Comparison of ENCODE assay signal across 9 cellular contexts in the genomic region with DNA sequence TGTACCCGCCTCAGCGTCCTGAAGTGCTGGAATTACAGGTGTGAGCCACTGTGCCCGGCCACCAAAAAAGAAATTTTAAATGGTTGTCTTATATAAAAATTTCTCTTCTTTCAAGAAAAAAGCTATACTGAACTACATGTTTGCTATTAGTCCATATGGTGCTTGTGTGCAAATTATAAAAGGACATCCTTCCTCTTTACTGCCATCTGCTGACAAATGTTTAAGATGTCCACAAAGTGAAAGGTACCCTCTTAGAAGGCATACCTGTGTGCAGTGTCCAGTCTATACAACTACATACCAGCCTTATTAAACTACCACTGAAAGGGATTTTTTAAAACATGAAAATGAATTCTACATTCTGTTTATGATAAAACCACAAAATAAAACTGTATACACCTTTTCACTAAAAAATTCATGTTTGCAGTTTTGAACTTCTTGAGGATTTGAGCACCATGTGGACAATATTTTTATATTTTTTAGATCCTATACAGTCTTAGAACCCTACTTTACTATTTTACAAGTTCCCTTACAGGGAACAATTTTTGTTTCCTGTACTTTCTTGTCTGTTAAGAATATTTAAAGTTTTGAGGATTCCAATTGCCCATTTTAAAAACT. TPM values are rescaled to one million over a fixed set of nuclear protein-coding genes. Genes with fewer than 3 reads are reported as not detected.
A peak's percentile ranks its signal among the peaks of the same experiment; 100 is the strongest.
DNase-seq lines count a peak whose midpoint lies in the region; ATAC-seq and TF ChIP-seq lines count a peak whose summit lies in the region.
"Had no signal": no experiment of that assay in that cellular context is flagged by ENCODE, and none has a peak within 500 bp of the region (broad histone marks: within the 10 kb centered on the region; RNA-seq: fewer than 3 reads in every experiment).

No MANE protein-coding gene starts in this region.

- H3K36me3 ChIP-seq in DND-41 (ENCODE audit: insufficient read depth, low read length) = peaks cover 73% of the 10 kb centered on the region

- H3K27ac ChIP-seq in DND-41 (ENCODE audit: low read length) = no peak overlapping the region

- H3K4me3 ChIP-seq in DND-41 (ENCODE audit: low read depth in 1 of 2, low read length in 2 of 2) = no peak overlapping the region
- H3K4me3 ChIP-seq: lung had no signal

- intact Hi-C loops in activated naive CD4-positive, alpha-beta T cell treated with anti-CD3 and anti-CD28 coated beads for 36 hours (cut with micrococcal nuclease) = loop anchor here (1.0 to 2.0 kb wide), 3 partner anchors 65 to 255 kb away; partner anchors contain the start of genes ACTR10 and ARID4A

- no peak overlapping the region for H2AFZ ChIP-seq in DND-41 (ENCODE audit: low read depth, low read length)

- no peaks in the 10 kb centered on the region for H3K79me2 ChIP-seq in DND-41 (ENCODE audit: insufficient read depth, low read length)

- TF ChIP-seq EP300 in Ishikawa (IDR thresholded peaks at IDR 0.05; ENCODE audit: borderline replicate concordance) = no peak

- no peaks in the 10 kb centered on the region for H3K4me1 ChIP-seq in DND-41 (ENCODE audit: insufficient read depth, low read length)

- peak; percentile 60 for TF ChIP-seq CTCF in DND-41 (IDR thresholded peaks at IDR 0.05; ENCODE audit: borderline replicate concordance, extremely low read depth, low read length, poor library complexity, severe bottlenecking)

- no peak overlapping the region for H3K4me3 Mint-ChIP-seq in activated naive CD4-positive, alpha-beta T cell treated with anti-CD3 and anti-CD28 coated beads for 36 hours
- H3K4me3 Mint-ChIP-seq in activated T-cell treated with anti-CD3 and anti-CD28 coated beads, Interleukin-2, amount 50 U/mL, for 4 hours = no peak overlapping the region

- no peaks in the 10 kb centered on the region for H3K27me3 Mint-ChIP-seq in activated naive CD4-positive, alpha-beta T cell treated with anti-CD3 and anti-CD28 coated beads for 36 hours (ENCODE audit: low read depth)
- no peaks in the 10 kb centered on the region for H3K27me3 Mint-ChIP-seq in activated T-cell treated with anti-CD3 and anti-CD28 coated beads, Interleukin-2, amount 50 U/mL, for 4 hours (ENCODE audit: low read depth)

- CTCF ChIA-PET in activated naive CD4-positive, alpha-beta T cell treated with anti-CD3 and anti-CD28 coated beads for 36 hours (lab: Charles Lee) = no interaction called here

- peaks cover 2% of the 10 kb centered on the region for H3K4me1 Mint-ChIP-seq in activated naive CD4-positive, alpha-beta T cell treated with anti-CD3 and anti-CD28 coated beads for 36 hours (ENCODE audit: low read depth)
- H3K4me1 Mint-ChIP-seq in activated T-cell treated with anti-CD3 and anti-CD28 coated beads, Interleukin-2, amount 50 U/mL, for 4 hours (ENCODE audit: low read depth) = no peaks in the 10 kb centered on the region

- H3K27ac Mint-ChIP-seq in activated naive CD4-positive, alpha-beta T cell treated with anti-CD3 and anti-CD28 coated beads for 36 hours = no peak overlapping the region

- peak; percentile 29; the same call in 1 of the 2 replicates for TF ChIP-seq RAD21 in Ishikawa (IDR thresholded peaks at IDR 0.05; ENCODE audit: low read depth)

- H4K20me1 ChIP-seq in DND-41 (ENCODE audit: insufficient read depth, low read length) = no peaks in the 10 kb centered on the region

- DNase-seq in DND-41 (no peak), RPMI8226 (peak; percentile 12), glomerular visceral epithelial cell (ENCODE audit: extremely low spot score) (peak; percentile 47)
- no peak for DNase-seq in stimulated activated naive CD4-positive, alpha-beta T cell treated with Interleukin-2 at 50 U/mL for 16 hours (lab: John Stamatoyannopoulos, UW)
- no peak for DNase-seq in activated naive CD4-positive, alpha-beta T cell treated with anti-CD3 and anti-CD28 coated beads for 36 hours
- no peak for DNase-seq in activated T-cell treated with anti-CD3 and anti-CD28 coated beads, Interleukin-2, amount 50 U/mL, for 4 hours
- DNase-seq in activated CD8-positive, alpha-beta memory T cell treated with anti-CD3 and anti-CD28 coated beads for 24 hours = no peak

- peaks cover 15% of the 10 kb centered on the region for H3K36me3 Mint-ChIP-seq in activated naive CD4-positive, alpha-beta T cell treated with anti-CD3 and anti-CD28 coated beads for 36 hours (ENCODE audit: low read depth)
- peaks cover 36% of the 10 kb centered on the region for H3K36me3 Mint-ChIP-seq in activated T-cell treated with anti-CD3 and anti-CD28 coated beads, Interleukin-2, amount 50 U/mL, for 4 hours (ENCODE audit: insufficient read depth)

- H3K9me3 ChIP-seq in DND-41 (ENCODE audit: insufficient read depth, low read length, severe bottlenecking) = no peaks in the 10 kb centered on the region

- peak; percentile 72; the same call in 2 of the 3 replicates for ATAC-seq in DND-41 (ENCODE audit: insufficient read depth, low read depth)
- no peak for ATAC-seq in activated T-cell treated with anti-CD3 and anti-CD28 coated beads, Interleukin-2, amount 50 U/mL, for 4 hours

- H3K27me3 ChIP-seq in DND-41 (ENCODE audit: insufficient read depth, low read length, poor library complexity) = no peaks in the 10 kb centered on the region

- H3K9ac ChIP-seq in DND-41 (ENCODE audit: low read depth, low read length) = no peak overlapping the region

- H3K9me3 Mint-ChIP-seq in activated naive CD4-positive, alpha-beta T cell treated with anti-CD3 and anti-CD28 coated beads for 36 hours = no peaks in the 10 kb centered on the region
- no peaks in the 10 kb centered on the region for H3K9me3 Mint-ChIP-seq in activated T-cell treated with anti-CD3 and anti-CD28 coated beads, Interleukin-2, amount 50 U/mL, for 4 hours

- no peak overlapping the region for H3K4me2 ChIP-seq in DND-41 (ENCODE audit: insufficient read depth, low read length)

TF ChIP-seq in Ishikawa, 13 proteins besides CTCF, POLR2A, EP300 and RAD21:
- TF ChIP-seq FOXM1 (IDR thresholded peaks at IDR 0.05; ENCODE audit: borderline replicate concordance, low read depth) (no peak), REST (IDR thresholded peaks at IDR 0.05; ENCODE audit: low read depth) (no peak), NFIC (IDR thresholded peaks at IDR 0.05) (no peak), ZBTB7A (IDR thresholded peaks at IDR 0.05; ENCODE audit: low read depth) (no peak), CEBPB (IDR thresholded peaks at IDR 0.05) (no peak), TCF12 (IDR thresholded peaks at IDR 0.05; ENCODE audit: low read depth) (no peak), TEAD4 (IDR thresholded peaks at IDR 0.05) (no peak), EGR1 (IDR thresholded peaks at IDR 0.05) (no peak), USF1 (IDR thresholded peaks at IDR 0.05) (no peak), TAF1 (IDR thresholded peaks at IDR 0.05; ENCODE audit: low read depth) (no peak), CREB1 (IDR thresholded peaks at IDR 0.05; ENCODE audit: low read depth) (no peak), YY1 (IDR thresholded peaks at IDR 0.05; ENCODE audit: low read depth) (no peak)
- TF ChIP-seq, protein P1, sequence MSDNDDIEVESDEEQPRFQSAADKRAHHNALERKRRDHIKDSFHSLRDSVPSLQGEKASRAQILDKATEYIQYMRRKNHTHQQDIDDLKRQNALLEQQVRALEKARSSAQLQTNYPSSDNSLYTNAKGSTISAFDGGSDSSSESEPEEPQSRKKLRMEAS (IDR thresholded peaks at IDR 0.05) = no peak

RNA-seq across cellular contexts. Expression of gene TOMM20L, which starts 32.8 kb away (rescaled TPM):
- not detected for total RNA-seq in activated naive CD4-positive, alpha-beta T cell treated with anti-CD3 and anti-CD28 coated beads for 36 hours
- total RNA-seq in activated T-cell treated with anti-CD3 and anti-CD28 coated beads, Interleukin-2, amount 50 U/mL, for 4 hours = not detected

Comparison
In these comparisons a context has a peak if more than half of its experiments do, and no peak if none do; other contexts are left out.
1. DNase-seq: peak in RPMI8226 (single experiment) and glomerular visceral epithelial cell (single experiment); none in DND-41 (single experiment), stimulated activated naive CD4-positive, alpha-beta T cell treated with Interleukin-2 at 50 U/mL for 16 hours (single experiment), activated naive CD4-positive, alpha-beta T cell treated with anti-CD3 and anti-CD28 coated beads for 36 hours (single experiment), activated T-cell treated with anti-CD3 and anti-CD28 coated beads, Interleukin-2, amount 50 U/mL, for 4 hours (single experiment) and activated CD8-positive, alpha-beta memory T cell treated with anti-CD3 and anti-CD28 coated beads for 24 hours (single experiment).